Comparison of ENCODE assay signal across 21 cellular contexts in genomic region chr12:6110006-6110405, GRCh38. TPM values are rescaled to one million over a fixed set of nuclear protein-coding genes. Genes with fewer than 3 reads are reported as not detected.
DNase-seq lines count a peak whose midpoint lies in the region; ATAC-seq, FAIRE-seq and TF ChIP-seq lines count a peak whose summit lies in the region.
"Had no signal": no experiment of that assay in that cellular context is flagged by ENCODE, and none has a peak within 500 bp of the region (broad histone marks: within the 10 kb centered on the region; RNA-seq: fewer than 3 reads in every experiment).

No MANE protein-coding gene starts in this region.

- H3K4me3 ChIP-seq in MG63 (no peak overlapping the region), bronchial epithelial cell (ENCODE audit: low read depth, low read length) (no peak overlapping the region)

- TF ChIP-seq CTCF in bronchial epithelial cell (IDR thresholded peaks at IDR 0.05; ENCODE audit: insufficient read depth, low read length, severe bottlenecking), result no peak

- H3K9me3 ChIP-seq in MG63, result peaks cover 11% of the 10 kb centered on the region

- no peaks in the 10 kb centered on the region for H3K27me3 ChIP-seq in MG63
- H3K27me3 ChIP-seq in bronchial epithelial cell (ENCODE audit: control insufficient read depth, insufficient read depth, low read length), result no peaks in the 10 kb centered on the region

- DNase-seq in A172 (ENCODE audit: low spot score) (peak; percentile 24), MG63 (peak; percentile 15), bronchial epithelial cell (ENCODE audit: low read depth) (peak; percentile 39), iris pigment epithelial cell (ENCODE audit: low read depth) (peak; percentile 17), germinal center (ENCODE audit: low spot score) (no peak), NCI-H1930 (lab: John Stamatoyannopoulos, UW) (no peak)
- DNase-seq: 8988T, Caco-2, GDM1, MM.1S, NCI-H1092, NCI-H146, NCI-H2081 treated with DMSO at 0.1 percent for 48 hours, NCI-H748 treated with DMSO at 0.1 percent for 48 hours, OCI-M1, RPMI8226, SIG-M5 had no signal

- ATAC-seq in GM21825 (IDR thresholded peaks at IDR 0.05; ENCODE audit: unreplicated experiment) (no peak), HG02970 (IDR thresholded peaks at IDR 0.05; ENCODE audit: low FRiP score, unreplicated experiment) (no peak)

- peak; percentile 90 for FAIRE-seq in bronchial epithelial cell (lab: Jason Lieb, UNC)
- FAIRE-seq: H1 had no signal

- H3K36me3 ChIP-seq in MG63, result no peaks in the 10 kb centered on the region
- H3K36me3 ChIP-seq in bronchial epithelial cell (ENCODE audit: control insufficient read depth, insufficient read depth, low read length), result no peaks in the 10 kb centered on the region

RNA-seq across cellular contexts. Expression of gene VWF, which starts 14.5 kb away (rescaled TPM):
- 0.31 and 0.36 TPM in 2 replicates for total RNA-seq in A172 (2014; rRNA removed; shearing (Covaris generic))
- total RNA-seq in MG63 (2014; rRNA removed; shearing (Covaris generic); ENCODE audit: low replicate concordance), result 0.03 and 0.12 TPM in 2 replicates
- total RNA-seq in bronchial epithelial cell, result 0.26 and 0.51 TPM in 2 replicates
- total RNA-seq: B cell had no signal

Comparison
In these comparisons a context has a peak if more than half of its experiments do, and no peak if none do; other contexts are left out.
1. DNase-seq: peak in A172 (single experiment), MG63 (single experiment), bronchial epithelial cell (single experiment) and iris pigment epithelial cell (single experiment); none in germinal center (single experiment) and NCI-H1930 (0 of 2).